Comparison of ENCODE assay signal across 2 cellular contexts in the genomic region with DNA sequence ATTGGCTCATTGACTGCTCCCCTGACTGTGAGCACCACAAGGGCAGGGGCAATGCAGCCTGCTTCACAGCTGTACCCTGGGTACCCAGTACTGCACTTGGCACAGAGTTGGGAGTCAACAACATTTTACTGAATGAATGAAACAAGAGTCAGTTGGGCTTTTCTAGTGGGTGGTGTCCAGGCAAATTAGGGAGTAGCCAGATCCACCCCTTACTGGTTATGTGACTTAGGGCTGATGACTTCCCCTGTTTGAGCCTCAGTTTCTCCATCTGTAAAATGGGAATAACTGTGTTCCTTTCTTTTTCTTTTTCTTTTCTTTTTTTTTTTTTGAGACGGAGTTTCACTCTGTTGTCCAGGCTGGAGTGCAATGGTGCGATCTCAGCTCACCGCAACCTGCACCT.
TF ChIP-seq lines count a peak whose summit lies in the region.

No MANE protein-coding gene starts in this region.

TF ChIP-seq in A549, 52 proteins besides CTCF, POLR2A, EP300 and RAD21:
- no peak for TF ChIP-seq MAZ (IDR thresholded peaks at IDR 0.05; ENCODE audit: borderline replicate concordance, low read depth, low read length)
- TF ChIP-seq CEBPB (IDR thresholded peaks at IDR 0.05) = no peak
- TF ChIP-seq KDM1A (IDR thresholded peaks at IDR 0.05; ENCODE audit: low read depth) = 0 out of 2 replicates have a peak, but pooled peaks have one; percentile 62

TF ChIP-seq in K562, 482 proteins besides CTCF, POLR2A, EP300 and RAD21:
- TF ChIP-seq RBM25 (IDR thresholded peaks at IDR 0.05; ENCODE audit: low read depth, low read length, severe bottlenecking) (peak; percentile 53), ADNP (tag; IDR thresholded peaks at IDR 0.05) (peak; percentile 25; the same call in 1 of the 2 replicates), BCOR (IDR thresholded peaks at IDR 0.05) (peak; percentile 61; the same call in 1 of the 2 replicates)
- TF ChIP-seq, protein P1, sequence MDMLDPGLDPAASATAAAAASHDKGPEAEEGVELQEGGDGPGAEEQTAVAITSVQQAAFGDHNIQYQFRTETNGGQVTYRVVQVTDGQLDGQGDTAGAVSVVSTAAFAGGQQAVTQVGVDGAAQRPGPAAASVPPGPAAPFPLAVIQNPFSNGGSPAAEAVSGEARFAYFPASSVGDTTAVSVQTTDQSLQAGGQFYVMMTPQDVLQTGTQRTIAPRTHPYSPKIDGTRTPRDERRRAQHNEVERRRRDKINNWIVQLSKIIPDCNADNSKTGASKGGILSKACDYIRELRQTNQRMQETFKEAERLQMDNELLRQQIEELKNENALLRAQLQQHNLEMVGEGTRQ (CRISPR knock-in tag; IDR thresholded peaks at IDR 0.05) = no peak
